In the genomic region with DNA sequence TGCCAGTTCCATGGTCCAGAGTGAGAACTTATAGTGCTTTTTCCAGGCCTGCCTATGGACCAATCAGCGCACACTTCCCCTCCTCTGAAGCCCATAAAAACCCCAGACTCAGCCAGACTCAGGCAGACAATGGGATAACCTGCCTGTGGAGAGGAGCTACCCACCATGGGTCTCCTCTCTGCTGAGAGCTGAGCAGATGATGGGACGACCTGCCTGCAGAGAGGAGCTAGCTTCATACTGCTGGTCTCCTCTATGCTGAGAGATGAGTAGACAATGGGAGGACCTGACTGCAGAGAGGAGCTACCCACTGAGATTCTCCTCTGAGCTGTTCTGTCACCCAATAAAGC, we compare ENCODE assay signal across 25 cellular contexts.
"Had no signal": no experiment of that assay in that cellular context is flagged by ENCODE, and none has a peak within 500 bp of the region (broad histone marks: within the 10 kb centered on the region; RNA-seq: fewer than 3 reads in every experiment).

No MANE protein-coding gene starts in this region.

- H3K27ac Mint-ChIP-seq: mesothelial cell of epicardium; naive B cell; natural killer cell; nephron progenitor cell; neural progenitor cell; stimulated activated naive B cell treated with anti-CD40 and anti-IgM and Interleukin-4, amounts not matched to agents 10 μg/mL and 1 μg/mL and 100 μg/mL, for 72 hours had no signal

- H3K27ac ChIP-seq: hepatocyte, lower lobe of right lung, neural progenitor cell, ovary, right atrium auricular region, right lobe of liver, stomach, testis, thyroid gland, transverse colon, upper lobe of left lung had no signal

- H3K27me3 Mint-ChIP-seq: naive B cell; progenitor cell of endocrine pancreas; stimulated activated naive B cell treated with anti-CD40 and anti-IgM and Interleukin-4, amounts not matched to agents 10 μg/mL and 1 μg/mL and 100 μg/mL, for 72 hours had no signal

- H3K4me1 Mint-ChIP-seq: mesothelial cell of epicardium; naive B cell; natural killer cell; stimulated activated naive B cell treated with anti-CD40 and anti-IgM and Interleukin-4, amounts not matched to agents 10 μg/mL and 1 μg/mL and 100 μg/mL, for 72 hours had no signal

- H3K27me3 ChIP-seq: hepatocyte, neural progenitor cell, ovary, right atrium auricular region, right lobe of liver, stomach, testis, thyroid gland, transverse colon, upper lobe of left lung had no signal

- H2AFZ ChIP-seq: hepatocyte, neural progenitor cell had no signal

- H3K4me3 Mint-ChIP-seq: mesothelial cell of epicardium; naive B cell; natural killer cell; nephron progenitor cell; neural progenitor cell; stimulated activated naive B cell treated with anti-CD40 and anti-IgM and Interleukin-4, amounts not matched to agents 10 μg/mL and 1 μg/mL and 100 μg/mL, for 72 hours had no signal

- H3K9me3 ChIP-seq: lower lobe of right lung, ovary, right atrium auricular region, right lobe of liver, testis, thyroid gland, transverse colon, upper lobe of left lung had no signal

- H3K79me2 ChIP-seq: hepatocyte had no signal

- H3K9me3 Mint-ChIP-seq: natural killer cell, nephron progenitor cell had no signal

- H3K36me3 ChIP-seq: neural progenitor cell, ovary, right lobe of liver had no signal

- H3K9ac ChIP-seq: neural progenitor cell had no signal

- H3K4me1 ChIP-seq: lower lobe of right lung, neural progenitor cell, right atrium auricular region, right lobe of liver, stomach, testis, thyroid gland, transverse colon, upper lobe of left lung had no signal

- DNase-seq: islet precursor cell; left ventricle myocardium superior; lower lobe of right lung; mammary epithelial cell; mesenchymal stem cell; naive B cell; natural killer cell; nephron progenitor cell; ovary; right lobe of liver; stimulated activated CD4-positive, alpha-beta T cell treated with anti-CD3 and anti-CD28 coated beads, Interleukin-1b, Interleukin-23, amount 100 ng/mL, for 48 hours; stimulated activated CD4-positive, alpha-beta T cell treated with anti-CD3 and anti-CD28 coated beads, Interleukin-2, amount 100 ng/mL, for 48 hours; stimulated activated naive B cell treated with anti-CD40 and anti-IgM and Interleukin-4, amounts not matched to agents 10 μg/mL and 1 μg/mL and 100 μg/mL, for 72 hours; stimulated activated naive CD8-positive, alpha-beta T cell treated with anti-CD3 and anti-CD28 coated beads, Interleukin-15, Interleukin-2, amounts not matched to agents 100 U/mL and 50 U/mL, for 24 hours; stomach; testis; thyroid gland; transverse colon had no signal

- H3K4me2 ChIP-seq: hepatocyte, neural progenitor cell, smooth muscle cell had no signal

- H3K36me3 Mint-ChIP-seq: natural killer cell, neural progenitor cell had no signal

- H3K4me3 ChIP-seq: hepatocyte, lower lobe of right lung, neural progenitor cell, ovary, right atrium auricular region, right lobe of liver, smooth muscle cell, stomach, testis, thyroid gland, transverse colon, upper lobe of left lung had no signal
